In genomic region chr2:1871171-1871570, GRCh38 we compare ENCODE assay signal across 21 cellular contexts.
DNase-seq lines count a peak whose midpoint lies in the region; ATAC-seq and TF ChIP-seq lines count a peak whose summit lies in the region.
"Had no signal": no experiment of that assay in that cellular context is flagged by ENCODE, and none has a peak within 500 bp of the region (broad histone marks: within the 10 kb centered on the region; RNA-seq: fewer than 3 reads in every experiment).

No MANE protein-coding gene starts in this region.

- H3K9ac ChIP-seq in neural progenitor cell, result no peak overlapping the region
- H3K9ac ChIP-seq: BLaER1 treated with 17β-estradiol and CSF1 and Interleukin-3, amounts not matched to agents 10 nM and 100 nM had no signal

- DNase-seq in cardiac septum (ENCODE audit: low spot score) (peak; percentile 55), right atrium auricular region (ENCODE audit: low spot score) (no peak), osteoblast (ENCODE audit: insufficient read length, low spot score, missing footprints) (peak; percentile 10), stomach (peak; percentile 17), neural progenitor cell (ENCODE audit: low spot score) (no peak)
- DNase-seq in activated CD4-positive, alpha-beta memory T cell treated with anti-CD3 and anti-CD28 coated beads, Interleukin-2, amount 10 ng/mL, durations not matched to agents 7 days and 5 days, result no peak
- DNase-seq: AML-193; Caco-2; Calu3; CD4-positive, alpha-beta T cell; CD8-positive, alpha-beta T cell; DND-41; EL; GDM1 had no signal

- POLR2A ChIA-PET in activated CD4-positive, alpha-beta memory T cell treated with anti-CD3 and anti-CD28 coated beads, Interleukin-2, amount 10 ng/mL, durations not matched to agents 7 days and 5 days (lab: Charles Lee), result no interaction called here

- CTCF ChIA-PET in activated CD4-positive, alpha-beta memory T cell treated with anti-CD3 and anti-CD28 coated beads, Interleukin-2, amount 10 ng/mL, durations not matched to agents 7 days and 5 days (lab: Charles Lee), result no interaction called here

- H3K4me3 ChIP-seq in right atrium auricular region (no peak overlapping the region), osteoblast (ENCODE audit: insufficient read depth, low read length) (no peak overlapping the region), stomach (no peak overlapping the region), neural progenitor cell (no peak overlapping the region)
- H3K4me3 ChIP-seq: A549; BLaER1 treated with 17β-estradiol and CSF1 and Interleukin-3, amounts not matched to agents 10 nM and 100 nM; GM12878 had no signal

- H3K27me3 Mint-ChIP-seq in neural progenitor cell (ENCODE audit: insufficient read depth, low read depth), result peaks cover 23% of the 10 kb centered on the region
- no peaks in the 10 kb centered on the region for H3K27me3 Mint-ChIP-seq in activated CD4-positive, alpha-beta memory T cell treated with anti-CD3 and anti-CD28 coated beads, Interleukin-2, amount 10 ng/mL, durations not matched to agents 7 days and 5 days

- WGBS in stomach, 5 donors, result 63 to 79% (median 70%) methylated on average over 10 to 11 of the region's 11 CpGs

- no peak overlapping the region for H3K4me2 ChIP-seq in osteoblast (ENCODE audit: insufficient read depth, low read length)
- no peak overlapping the region for H3K4me2 ChIP-seq in neural progenitor cell
- H3K4me2 ChIP-seq: A549; BLaER1 treated with 17β-estradiol and CSF1 and Interleukin-3, amounts not matched to agents 10 nM and 100 nM had no signal

- H3K9me3 Mint-ChIP-seq in neural progenitor cell, result no peaks in the 10 kb centered on the region
- no peaks in the 10 kb centered on the region for H3K9me3 Mint-ChIP-seq in activated CD4-positive, alpha-beta memory T cell treated with anti-CD3 and anti-CD28 coated beads, Interleukin-2, amount 10 ng/mL, durations not matched to agents 7 days and 5 days
- H3K9me3 Mint-ChIP-seq: CD4-positive, alpha-beta T cell; CD8-positive, alpha-beta T cell had no signal

- peaks cover 59% of the 10 kb centered on the region for H3K4me1 Mint-ChIP-seq in neural progenitor cell
- H3K4me1 Mint-ChIP-seq in activated CD4-positive, alpha-beta memory T cell treated with anti-CD3 and anti-CD28 coated beads, Interleukin-2, amount 10 ng/mL, durations not matched to agents 7 days and 5 days, result no peaks in the 10 kb centered on the region

- H3K9me3 ChIP-seq in right atrium auricular region, result no peaks in the 10 kb centered on the region
- no peaks in the 10 kb centered on the region for H3K9me3 ChIP-seq in osteoblast (ENCODE audit: low read depth, low read length)
- H3K9me3 ChIP-seq in stomach, result no peaks in the 10 kb centered on the region
- no peaks in the 10 kb centered on the region for H3K9me3 ChIP-seq in neural progenitor cell (ENCODE audit: low read depth)
- H3K9me3 ChIP-seq: A549; BLaER1 treated with 17β-estradiol and CSF1 and Interleukin-3, amounts not matched to agents 10 nM and 100 nM; Caco-2 had no signal

- no peaks in the 10 kb centered on the region for H3F3A ChIP-seq in neural progenitor cell (ENCODE audit: low read depth)

- no peak overlapping the region for H3K27ac Mint-ChIP-seq in neural progenitor cell
- H3K27ac Mint-ChIP-seq in activated CD4-positive, alpha-beta memory T cell treated with anti-CD3 and anti-CD28 coated beads, Interleukin-2, amount 10 ng/mL, durations not matched to agents 7 days and 5 days, result no peak overlapping the region
- H3K27ac Mint-ChIP-seq: B cell; CD4-positive, alpha-beta T cell; CD8-positive, alpha-beta T cell had no signal

- no peaks in the 10 kb centered on the region for H3K79me2 ChIP-seq in osteoblast (ENCODE audit: insufficient read depth, low read length)
- no peaks in the 10 kb centered on the region for H3K79me2 ChIP-seq in neural progenitor cell (ENCODE audit: low read depth)

- ATAC-seq in GM21515 (IDR thresholded peaks at IDR 0.05; ENCODE audit: unreplicated experiment), result no peak
- ATAC-seq: A549; CD8-positive, alpha-beta T cell; GM12878 had no signal

- intact Hi-C loops in cardiac septum (cut with DNase I) (no loop called here), stomach (cut with DNase I; ENCODE audit: low total_unique reads) (no loop called here)

- H3K27ac ChIP-seq in right atrium auricular region (no peak overlapping the region), osteoblast (ENCODE audit: low read depth, low read length) (no peak overlapping the region), stomach (no peak overlapping the region), neural progenitor cell (no peak overlapping the region)
- H3K27ac ChIP-seq: 22Rv1; A549; BLaER1 treated with 17β-estradiol and CSF1 and Interleukin-3, amounts not matched to agents 10 nM and 100 nM; C4-2B had no signal

- no peak for TF ChIP-seq POLR2A in stomach (IDR thresholded peaks at IDR 0.05)

- no peaks in the 10 kb centered on the region for H3K36me3 Mint-ChIP-seq in neural progenitor cell
- no peaks in the 10 kb centered on the region for H3K36me3 Mint-ChIP-seq in activated CD4-positive, alpha-beta memory T cell treated with anti-CD3 and anti-CD28 coated beads, Interleukin-2, amount 10 ng/mL, durations not matched to agents 7 days and 5 days (ENCODE audit: low read depth)
- H3K36me3 Mint-ChIP-seq: CD8-positive, alpha-beta T cell had no signal

- no peak for TF ChIP-seq EP300 in stomach (IDR thresholded peaks at IDR 0.05)

- H4K20me1 ChIP-seq in osteoblast (ENCODE audit: insufficient read depth, low read length) (no peaks in the 10 kb centered on the region), neural progenitor cell (ENCODE audit: low read depth) (no peaks in the 10 kb centered on the region)

- no peak overlapping the region for H2AFZ ChIP-seq in osteoblast (ENCODE audit: low read length)
- H2AFZ ChIP-seq in neural progenitor cell (replicated peaks), result no peak overlapping the region

- H3K4me3 Mint-ChIP-seq in neural progenitor cell, result no peak overlapping the region
- no peak overlapping the region for H3K4me3 Mint-ChIP-seq in activated CD4-positive, alpha-beta memory T cell treated with anti-CD3 and anti-CD28 coated beads, Interleukin-2, amount 10 ng/mL, durations not matched to agents 7 days and 5 days
- H3K4me3 Mint-ChIP-seq: B cell; CD4-positive, alpha-beta T cell; CD8-positive, alpha-beta T cell had no signal

- TF ChIP-seq CTCF in right atrium auricular region (IDR thresholded peaks at IDR 0.05) (no peak), osteoblast (IDR thresholded peaks at IDR 0.05; ENCODE audit: extremely low read depth, low read depth, low read length) (no peak), stomach (IDR thresholded peaks at IDR 0.05) (no peak), neural progenitor cell (IDR thresholded peaks at IDR 0.05) (no peak)

- H3K4me1 ChIP-seq in right atrium auricular region (no peaks in the 10 kb centered on the region), osteoblast (ENCODE audit: insufficient read depth, low read length) (no peaks in the 10 kb centered on the region), stomach (no peaks in the 10 kb centered on the region), neural progenitor cell (no peaks in the 10 kb centered on the region)
- H3K4me1 ChIP-seq: A549, Caco-2 had no signal

- no peaks in the 10 kb centered on the region for H3K27me3 ChIP-seq in right atrium auricular region
- H3K27me3 ChIP-seq in osteoblast (ENCODE audit: insufficient read depth, low read length), result peaks cover 9% of the 10 kb centered on the region
- H3K27me3 ChIP-seq in stomach, result peaks cover 6 to 72% (median 17%) of the 10 kb centered on the region in 3 donors
- peaks cover 59% of the 10 kb centered on the region for H3K27me3 ChIP-seq in neural progenitor cell

- H3K36me3 ChIP-seq in right atrium auricular region (no peaks in the 10 kb centered on the region), osteoblast (ENCODE audit: insufficient read depth, low read length) (no peaks in the 10 kb centered on the region), stomach (no peaks in the 10 kb centered on the region), neural progenitor cell (no peaks in the 10 kb centered on the region)
- H3K36me3 ChIP-seq: BLaER1 treated with 17β-estradiol and CSF1 and Interleukin-3, amounts not matched to agents 10 nM and 100 nM had no signal

Comparison
In these comparisons a context has a peak if more than half of its experiments do, and no peak if none do; other contexts are left out.
1. DNase-seq: peak in cardiac septum (single experiment), osteoblast (single experiment) and stomach (single experiment); none in right atrium auricular region (single experiment), neural progenitor cell (single experiment) and activated CD4-positive, alpha-beta memory T cell treated with anti-CD3 and anti-CD28 coated beads, Interleukin-2, amount 10 ng/mL, durations not matched to agents 7 days and 5 days (single experiment).